20 cellular contexts compared by ENCODE assay signal in the genomic region with DNA sequence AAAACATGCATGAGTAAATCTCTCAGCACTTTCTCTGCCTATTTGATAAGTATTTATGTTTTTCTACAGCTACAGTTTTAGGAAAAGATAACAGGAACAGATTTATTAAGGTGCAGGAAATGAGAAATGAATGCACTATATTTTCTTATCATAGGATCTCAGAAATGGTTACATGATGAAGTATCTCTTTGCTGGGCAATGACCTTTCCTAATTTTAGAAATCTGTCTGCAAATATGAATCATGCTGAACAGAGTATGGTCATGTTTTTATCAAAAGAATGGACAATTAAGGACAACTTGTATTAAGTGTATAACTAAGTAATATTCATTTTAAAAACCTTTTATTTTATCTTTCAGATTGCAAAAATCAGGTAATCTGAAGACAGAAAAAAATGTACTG.
"Had no signal": no experiment of that assay in that cellular context is flagged by ENCODE, and none has a peak within 500 bp of the region (broad histone marks: within the 10 kb centered on the region; RNA-seq: fewer than 3 reads in every experiment).

No MANE protein-coding gene starts in this region.

- H3K27me3 ChIP-seq: esophagus squamous epithelium, foreskin keratinocyte, heart left ventricle, neutrophil had no signal

- H3K36me3 ChIP-seq: esophagus squamous epithelium, heart left ventricle, neutrophil had no signal

- H3K4me3 ChIP-seq: esophagus squamous epithelium, heart left ventricle, lung, skin epidermis had no signal

- H3K27me3 Mint-ChIP-seq: central memory CD8-positive, alpha-beta T cell; effector memory CD8-positive, alpha-beta T cell; stimulated activated naive B cell treated with anti-CD40 and anti-IgM and Interleukin-4, amounts not matched to agents 10 μg/mL and 1 μg/mL and 100 μg/mL, for 72 hours; stimulated activated naive CD8-positive, alpha-beta T cell treated with anti-CD3 and anti-CD28 coated beads, Interleukin-15, amount 100 ng/mL, for 72 hours had no signal

- H3K9me3 ChIP-seq: esophagus squamous epithelium, heart left ventricle, neutrophil had no signal

- H3K27ac Mint-ChIP-seq: effector memory CD8-positive, alpha-beta T cell; immature natural killer cell; naive thymus-derived CD4-positive, alpha-beta T cell; stimulated activated naive B cell treated with anti-CD40 and anti-IgM and Interleukin-4, amounts not matched to agents 10 μg/mL and 1 μg/mL and 100 μg/mL, for 72 hours; stimulated activated naive CD8-positive, alpha-beta T cell treated with anti-CD3 and anti-CD28 coated beads, Interleukin-15, amount 100 ng/mL, for 72 hours had no signal

- H3K4me1 ChIP-seq: foreskin keratinocyte, heart left ventricle had no signal

- H3K27ac ChIP-seq: esophagus squamous epithelium, foreskin keratinocyte, heart left ventricle, neutrophil, skin epidermis had no signal

- H3K36me3 Mint-ChIP-seq: immature natural killer cell; naive thymus-derived CD4-positive, alpha-beta T cell; stimulated activated naive B cell treated with anti-CD40 and anti-IgM and Interleukin-4, amounts not matched to agents 10 μg/mL and 1 μg/mL and 100 μg/mL, for 72 hours had no signal

- H3K4me1 Mint-ChIP-seq: central memory CD8-positive, alpha-beta T cell; immature natural killer cell; naive thymus-derived CD4-positive, alpha-beta T cell; stimulated activated naive B cell treated with anti-CD40 and anti-IgM and Interleukin-4, amounts not matched to agents 10 μg/mL and 1 μg/mL and 100 μg/mL, for 72 hours; stimulated activated naive CD8-positive, alpha-beta T cell treated with anti-CD3 and anti-CD28 coated beads, Interleukin-15, amount 100 ng/mL, for 72 hours had no signal

- DNase-seq: effector memory CD8-positive, alpha-beta T cell; esophagus squamous epithelium; foreskin keratinocyte; heart left ventricle; immature natural killer cell; kidney; left cardiac atrium; left ventricle myocardium superior; mesenchymal stem cell; naive thymus-derived CD4-positive, alpha-beta T cell; stimulated activated CD4-positive, alpha-beta T cell treated with anti-CD3 and anti-CD28 coated beads, Interleukin-2, amount 100 ng/mL, for 24 hours; stimulated activated CD4-positive, alpha-beta T cell treated with anti-CD3 and anti-CD28 coated beads, Interleukin-4, amount 100 ng/mL, for 4 hours; stimulated activated naive B cell treated with anti-CD40 and anti-IgM and Interleukin-4, amounts not matched to agents 10 μg/mL and 1 μg/mL and 100 μg/mL, for 72 hours; stimulated activated naive CD8-positive, alpha-beta T cell treated with anti-CD3 and anti-CD28 coated beads, Interleukin-15, amount 100 ng/mL, for 72 hours; trophoblast cell had no signal

- ATAC-seq: effector memory CD8-positive, alpha-beta T cell; foreskin keratinocyte; heart left ventricle; left cardiac atrium; left ventricle myocardium superior; naive thymus-derived CD4-positive, alpha-beta T cell; sciatic nerve; stimulated activated naive B cell treated with anti-CD40 and anti-IgM and Interleukin-4, amounts not matched to agents 10 μg/mL and 1 μg/mL and 100 μg/mL, for 72 hours; stimulated activated naive CD8-positive, alpha-beta T cell treated with anti-CD3 and anti-CD28 coated beads, Interleukin-15, amount 100 ng/mL, for 72 hours had no signal

- FAIRE-seq: kidney had no signal

- H3K9me3 Mint-ChIP-seq: central memory CD8-positive, alpha-beta T cell; effector memory CD8-positive, alpha-beta T cell; immature natural killer cell; naive thymus-derived CD4-positive, alpha-beta T cell; stimulated activated naive B cell treated with anti-CD40 and anti-IgM and Interleukin-4, amounts not matched to agents 10 μg/mL and 1 μg/mL and 100 μg/mL, for 72 hours; stimulated activated naive CD8-positive, alpha-beta T cell treated with anti-CD3 and anti-CD28 coated beads, Interleukin-15, amount 100 ng/mL, for 72 hours had no signal

- H3K4me3 Mint-ChIP-seq: central memory CD8-positive, alpha-beta T cell; effector memory CD8-positive, alpha-beta T cell; immature natural killer cell; naive thymus-derived CD4-positive, alpha-beta T cell; stimulated activated naive B cell treated with anti-CD40 and anti-IgM and Interleukin-4, amounts not matched to agents 10 μg/mL and 1 μg/mL and 100 μg/mL, for 72 hours; stimulated activated naive CD8-positive, alpha-beta T cell treated with anti-CD3 and anti-CD28 coated beads, Interleukin-15, amount 100 ng/mL, for 72 hours had no signal
